ENCODE assay signal across 1 cellular context in genomic region chr22:42755121-42755520, GRCh38.
TF ChIP-seq lines count a peak whose summit lies in the region.

No MANE protein-coding gene starts in this region.

TF ChIP-seq in A549, 52 proteins besides CTCF, POLR2A, EP300 and RAD21:
- TF ChIP-seq KDM1A (IDR thresholded peaks at IDR 0.05; ENCODE audit: low read depth): 0 out of 2 replicates have a peak, but pooled peaks have one; percentile 27
- 0 out of 5 replicates have a peak, but pooled peaks of 1 of the 2 experiments have one; percentile 13 for TF ChIP-seq JUN (IDR thresholded peaks at IDR 0.05)
- 0 out of 2 replicates have a peak, but pooled peaks have one; percentile 80 for TF ChIP-seq CHD4 (IDR thresholded peaks at IDR 0.05; ENCODE audit: borderline replicate concordance)
